In the genomic region with DNA sequence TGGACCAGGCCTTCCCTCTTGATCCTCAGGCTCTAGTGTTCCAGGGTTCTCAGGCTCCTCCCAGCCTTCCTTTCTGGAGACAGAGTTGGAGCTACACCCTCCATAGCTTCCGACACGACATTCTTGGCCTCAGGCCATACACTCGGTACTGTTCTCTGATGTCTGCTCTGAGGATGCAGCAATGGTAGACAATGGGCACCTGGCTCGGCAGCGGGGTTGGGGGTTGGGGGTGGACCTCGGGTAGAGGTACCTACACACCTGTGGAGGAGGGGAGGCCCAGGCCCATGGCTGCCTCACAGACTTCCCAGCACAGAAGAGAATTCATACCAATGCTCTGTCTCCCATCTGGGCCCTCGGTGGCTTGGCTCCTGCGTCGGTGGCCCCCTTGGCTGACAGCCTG, we compare ENCODE assay signal across 11 cellular contexts. TPM values are rescaled to one million over a fixed set of nuclear protein-coding genes. Genes with fewer than 3 reads are reported as not detected.
"Had no signal": no experiment of that assay in that cellular context is flagged by ENCODE, and none has a peak within 500 bp of the region (broad histone marks: within the 10 kb centered on the region; RNA-seq: fewer than 3 reads in every experiment).

No MANE protein-coding gene starts in this region.

- H3K27me3 ChIP-seq: hepatocyte, neutrophil, suprapubic skin had no signal

- H3K4me3 ChIP-seq: hepatocyte, suprapubic skin had no signal

- H3K9me3 ChIP-seq: neutrophil, suprapubic skin had no signal

- H3K27ac ChIP-seq: hepatocyte, neutrophil, suprapubic skin had no signal

- H3K36me3 ChIP-seq: neutrophil, suprapubic skin had no signal

- DNase-seq: central memory CD4-positive, alpha-beta T cell; erythroblast; kidney glomerular epithelial cell; stimulated activated CD4-positive, alpha-beta T cell treated with anti-CD3 and anti-CD28 coated beads, Interleukin-2, amount 100 ng/mL, for 24 hours; stimulated activated naive CD4-positive, alpha-beta T cell treated with Interleukin-2 at 50 U/mL for 16 hours had no signal

RNA-seq across cellular contexts. Expression of a gene that starts 21.4 kb away (rescaled TPM):
- polyA plus RNA-seq: hepatocyte had no signal

RNA-seq across cellular contexts. Expression of a gene that starts 49.0 kb away (rescaled TPM):
- total RNA-seq: activated T-helper 17 cell treated with anti-CD3 and anti-CD28 coated beads, Interleukin-2, amount 50 U/mL, for 72 hours; hepatocyte; mesothelial cell of epicardium; T-helper 2 cell treated with Interferon-gamma antibody and Interleukin-4, amounts not matched to agents 100 ng/mL and 5 ng/mL, for 36 hours had no signal
- polyA plus RNA-seq: hepatocyte had no signal
